9 cellular contexts compared by ENCODE assay signal in the genomic region with DNA sequence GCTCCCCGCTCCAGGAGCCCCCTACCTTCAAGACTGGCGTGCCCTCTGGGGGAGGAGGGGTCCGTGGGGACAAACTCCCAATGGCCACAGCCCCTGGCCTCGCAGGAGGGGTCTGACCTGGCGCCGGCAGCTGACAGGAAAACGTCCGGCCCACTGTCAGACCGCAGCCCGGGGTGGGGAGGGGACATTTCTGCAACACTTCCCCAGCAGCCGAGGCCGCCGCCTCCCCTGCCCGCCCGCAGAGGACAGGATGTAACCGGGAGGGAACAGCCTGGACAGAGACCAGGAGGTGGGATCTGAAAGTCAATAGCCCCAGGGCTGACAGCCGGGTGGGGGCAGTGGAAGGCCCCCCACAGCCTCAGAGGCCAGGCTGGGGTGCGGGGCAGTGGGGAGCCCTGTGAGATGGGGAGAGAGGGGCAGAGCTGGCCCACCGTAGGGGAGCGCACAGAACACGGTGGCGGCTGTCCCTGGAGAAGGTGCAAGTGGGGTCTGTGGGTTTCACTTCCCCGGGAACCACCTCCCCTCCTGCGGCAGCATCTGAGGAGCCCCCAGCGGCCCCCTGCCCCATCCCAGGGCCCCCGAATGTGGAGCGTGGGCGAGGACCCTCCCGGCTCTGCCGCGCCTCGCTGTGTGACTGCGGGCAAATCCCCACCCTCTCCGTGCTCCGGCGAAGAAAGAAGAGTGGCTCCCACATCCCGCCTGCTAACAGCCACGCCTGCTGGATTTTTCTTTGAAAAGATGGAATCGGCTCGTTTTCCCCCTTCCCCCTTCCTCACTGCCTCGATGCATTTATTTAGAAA. TPM values are rescaled to one million over a fixed set of nuclear protein-coding genes. Genes with fewer than 3 reads are reported as not detected.
DNase-seq lines count a peak whose midpoint lies in the region; ATAC-seq, FAIRE-seq and TF ChIP-seq lines count a peak whose summit lies in the region.
"Had no signal": no experiment of that assay in that cellular context is flagged by ENCODE, and none has a peak within 500 bp of the region (broad histone marks: within the 10 kb centered on the region; RNA-seq: fewer than 3 reads in every experiment).

PEAK3 (minus strand) TSS at position 114 of the 800 bp plus-strand sequence. CDS start 1,244 bp downstream, outside the sequence.

- H3K36me3 ChIP-seq in BJ (ENCODE audit: control insufficient read depth, insufficient read depth, low read length) (no peaks in the 10 kb centered on the region), small intestine (ENCODE audit: control insufficient read depth in 2 of 2, insufficient read depth in 2 of 2, low read length in 2 of 2) (no peaks in the 10 kb centered on the region)

- TF ChIP-seq CTCF in BJ (IDR thresholded peaks at IDR 0.05; ENCODE audit: insufficient read depth, low read depth, low read length) (no peak), astrocyte of the cerebellum (IDR thresholded peaks at IDR 0.05; ENCODE audit: low read depth, low read length, missing control alignments) (no peak)

- no peak for ATAC-seq in GM18868 (IDR thresholded peaks at IDR 0.05; ENCODE audit: unreplicated experiment)

- peak within 1 kb of the TSS; percentile 28 to 58 for H3K27ac ChIP-seq in small intestine (ENCODE audit: low read depth in 1 of 2, low read length in 1 of 2)

- WGBS in small intestine, 3 donors = 8 to 12% (median 11%) methylated on average over 37 to 41 of the region's 41 CpGs

- H3K4me1 ChIP-seq in small intestine (ENCODE audit: control insufficient read depth in 2 of 2, insufficient read depth in 1 of 2, low read depth in 1 of 2, low read length in 1 of 2) = no peaks in the 10 kb centered on the region

- FAIRE-seq in HTR-8/SVneo (lab: Jason Lieb, UNC) (peak; percentile 68), small intestine (lab: Jason Lieb, UNC) (no peak)
- FAIRE-seq: endometrium had no signal

- POLR2A ChIA-PET in BJ (lab: Charles Lee) = no interaction called here

- H3K9me3 ChIP-seq in small intestine (ENCODE audit: control insufficient read depth, low read depth) = no peaks in the 10 kb centered on the region

- H3K4me3 ChIP-seq in BJ (ENCODE audit: low read depth, low read length) (peak within 1 kb of the TSS; percentile 28), astrocyte of the cerebellum (ENCODE audit: low read depth, low read length) (peak within 1 kb of the TSS; percentile 18), small intestine (ENCODE audit: low read depth in 1 of 2, low read length in 2 of 2) (peak within 1 kb of the TSS in 1 of 2 donors; percentile 27)

- CTCF ChIA-PET in BJ (lab: Yijun Ruan, JAX) = interaction anchor here (1.4 to 1.7 kb wide), 2 partner anchors 9 to 34 kb away, joined by 4 read pairs; no protein-coding TSS in a partner anchor

- in situ Hi-C loops in astrocyte of the cerebellum (cut with HindIII; ENCODE audit: low sequenced_read_pairs) = no loop called here

- DNase-seq in BJ (ENCODE audit: low read depth) = no peak
- peak; percentile 44 for DNase-seq in HTR-8/SVneo (ENCODE audit: insufficient read length, low spot score)
- no peak for DNase-seq in astrocyte of the cerebellum (ENCODE audit: low read depth)
- DNase-seq in iris pigment epithelial cell (ENCODE audit: low read depth) = peak; percentile 53
- peak; percentile 55 for DNase-seq in small intestine
- DNase-seq in DMS153 (lab: John Stamatoyannopoulos, UW) = no peak
- no peak for DNase-seq in AG20443 (ENCODE audit: low spot score)

- 0 out of 2 replicates have a peak, but pooled peaks cover under 1% of the 10 kb centered on the region for H3K27me3 ChIP-seq in BJ (ENCODE audit: control insufficient read depth, insufficient read depth, low read length)
- no peaks in the 10 kb centered on the region for H3K27me3 ChIP-seq in small intestine (ENCODE audit: control insufficient read depth in 2 of 2, insufficient read depth in 2 of 2, low read length in 2 of 2)

RNA-seq across cellular contexts. Expression of gene PEAK3, which starts in this region (rescaled TPM):
- polyA plus RNA-seq in BJ (2011; rRNA removed) = not detected in 2 replicates
- 0.10 TPM in 1 of 2 replicates, not detected in the other for polyA minus RNA-seq in BJ (2011; rRNA and poly(A)+ RNA removed)
- polyA plus RNA-seq in small intestine = under 1 TPM in 2 of 3 donors, not detected in 1; 0.46 to 0.54 TPM

Comparison
In these comparisons a context has a peak if more than half of its experiments do, and no peak if none do; other contexts are left out.
1. Peak in DNase-seq and H3K27ac ChIP-seq in small intestine; RNA of the gene not detected or under 1 TPM.
2. DNase-seq: peak in HTR-8/SVneo (single experiment) and iris pigment epithelial cell (single experiment); none in BJ (single experiment), astrocyte of the cerebellum (single experiment), DMS153 (single experiment) and AG20443 (single experiment).